ENCODE assay signal across 1 cellular context in the genomic region with DNA sequence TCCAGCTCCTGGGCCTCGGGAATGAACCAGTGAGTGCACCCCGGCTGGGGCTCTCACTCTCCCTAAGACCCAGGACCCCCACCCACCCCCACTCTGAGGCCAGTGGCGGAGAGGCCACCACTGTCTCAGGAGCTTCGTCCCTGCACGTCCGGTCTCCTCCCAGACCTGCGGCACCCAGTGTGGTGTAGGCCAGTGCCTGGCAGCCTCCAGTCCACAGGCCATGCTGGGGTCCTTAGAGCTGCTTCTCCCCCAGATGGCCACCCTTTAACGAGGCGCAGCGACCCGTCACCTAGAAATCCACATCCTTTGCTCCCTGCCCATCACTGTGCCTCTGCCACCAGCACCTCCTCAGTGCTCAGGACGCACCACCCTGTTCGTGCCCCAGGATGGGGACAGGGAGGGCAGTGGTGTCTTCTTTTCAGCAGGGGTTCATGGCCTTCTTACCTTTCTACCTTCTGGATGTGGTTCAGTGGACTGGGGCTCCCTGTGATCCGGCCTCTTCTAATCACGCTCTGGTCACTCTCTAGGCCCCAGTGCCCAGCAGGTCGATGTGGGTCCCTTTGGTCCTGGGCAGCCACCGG.
TF ChIP-seq lines count a peak whose summit lies in the region.

No MANE protein-coding gene starts in this region.

TF ChIP-seq in K562, 482 proteins besides CTCF, POLR2A, EP300 and RAD21 (continued from another document):
- TF ChIP-seq, protein P1, sequence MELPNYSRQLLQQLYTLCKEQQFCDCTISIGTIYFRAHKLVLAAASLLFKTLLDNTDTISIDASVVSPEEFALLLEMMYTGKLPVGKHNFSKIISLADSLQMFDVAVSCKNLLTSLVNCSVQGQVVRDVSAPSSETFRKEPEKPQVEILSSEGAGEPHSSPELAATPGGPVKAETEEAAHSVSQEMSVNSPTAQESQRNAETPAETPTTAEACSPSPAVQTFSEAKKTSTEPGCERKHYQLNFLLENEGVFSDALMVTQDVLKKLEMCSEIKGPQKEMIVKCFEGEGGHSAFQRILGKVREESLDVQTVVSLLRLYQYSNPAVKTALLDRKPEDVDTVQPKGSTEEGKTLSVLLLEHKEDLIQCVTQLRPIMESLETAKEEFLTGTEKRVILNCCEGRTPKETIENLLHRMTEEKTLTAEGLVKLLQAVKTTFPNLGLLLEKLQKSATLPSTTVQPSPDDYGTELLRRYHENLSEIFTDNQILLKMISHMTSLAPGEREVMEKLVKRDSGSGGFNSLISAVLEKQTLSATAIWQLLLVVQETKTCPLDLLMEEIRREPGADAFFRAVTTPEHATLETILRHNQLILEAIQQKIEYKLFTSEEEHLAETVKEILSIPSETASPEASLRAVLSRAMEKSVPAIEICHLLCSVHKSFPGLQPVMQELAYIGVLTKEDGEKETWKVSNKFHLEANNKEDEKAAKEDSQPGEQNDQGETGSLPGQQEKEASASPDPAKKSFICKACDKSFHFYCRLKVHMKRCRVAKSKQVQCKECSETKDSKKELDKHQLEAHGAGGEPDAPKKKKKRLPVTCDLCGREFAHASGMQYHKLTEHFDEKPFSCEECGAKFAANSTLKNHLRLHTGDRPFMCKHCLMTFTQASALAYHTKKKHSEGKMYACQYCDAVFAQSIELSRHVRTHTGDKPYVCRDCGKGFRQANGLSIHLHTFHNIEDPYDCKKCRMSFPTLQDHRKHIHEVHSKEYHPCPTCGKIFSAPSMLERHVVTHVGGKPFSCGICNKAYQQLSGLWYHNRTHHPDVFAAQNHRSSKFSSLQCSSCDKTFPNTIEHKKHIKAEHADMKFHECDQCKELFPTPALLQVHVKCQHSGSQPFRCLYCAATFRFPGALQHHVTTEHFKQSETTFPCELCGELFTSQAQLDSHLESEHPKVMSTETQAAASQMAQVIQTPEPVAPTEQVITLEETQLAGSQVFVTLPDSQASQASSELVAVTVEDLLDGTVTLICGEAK (IDR thresholded peaks at IDR 0.05): no peak
- TF ChIP-seq, protein P1 (CRISPR knock-in tag; IDR thresholded peaks at IDR 0.05): no peak
- TF ChIP-seq ZNF584 (CRISPR knock-in tag; IDR thresholded peaks at IDR 0.05; ENCODE audit: low read depth): peak; percentile 83
- no peak for TF ChIP-seq CREBBP (IDR thresholded peaks at IDR 0.05; ENCODE audit: low read depth, low read length)
- TF ChIP-seq SREBF2 (CRISPR knock-in tag; IDR thresholded peaks at IDR 0.05): no peak
- peak; percentile 48; the same call in 1 of the 2 replicates for TF ChIP-seq RBFOX2 (IDR thresholded peaks at IDR 0.05; ENCODE audit: low read depth, low read length)
- TF ChIP-seq, protein P2, sequence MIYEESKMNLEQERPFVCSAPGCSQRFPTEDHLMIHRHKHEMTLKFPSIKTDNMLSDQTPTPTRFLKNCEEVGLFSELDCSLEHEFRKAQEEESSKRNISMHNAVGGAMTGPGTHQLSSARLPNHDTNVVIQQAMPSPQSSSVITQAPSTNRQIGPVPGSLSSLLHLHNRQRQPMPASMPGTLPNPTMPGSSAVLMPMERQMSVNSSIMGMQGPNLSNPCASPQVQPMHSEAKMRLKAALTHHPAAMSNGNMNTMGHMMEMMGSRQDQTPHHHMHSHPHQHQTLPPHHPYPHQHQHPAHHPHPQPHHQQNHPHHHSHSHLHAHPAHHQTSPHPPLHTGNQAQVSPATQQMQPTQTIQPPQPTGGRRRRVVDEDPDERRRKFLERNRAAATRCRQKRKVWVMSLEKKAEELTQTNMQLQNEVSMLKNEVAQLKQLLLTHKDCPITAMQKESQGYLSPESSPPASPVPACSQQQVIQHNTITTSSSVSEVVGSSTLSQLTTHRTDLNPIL (CRISPR knock-in tag; IDR thresholded peaks at IDR 0.05): 0 out of 2 replicates have a peak, but pooled peaks have one; percentile 17
- TF ChIP-seq ETV1 (tag; conservative IDR thresholded peaks at IDR 0.05; ENCODE audit: low read depth): 0 out of 2 replicates have a peak, but pooled peaks have one; percentile 1
- TF ChIP-seq DIDO1 (tag; IDR thresholded peaks at IDR 0.05; ENCODE audit: low read depth): no peak
- TF ChIP-seq ZNF76 (CRISPR knock-in tag; IDR thresholded peaks at IDR 0.05; ENCODE audit: borderline replicate concordance): no peak
- TF ChIP-seq ZNF589 (CRISPR knock-in tag; IDR thresholded peaks at IDR 0.05; ENCODE audit: low read depth): 0 out of 2 replicates have a peak, but pooled peaks have one; percentile 5
- TF ChIP-seq POLR2G (IDR thresholded peaks at IDR 0.05; ENCODE audit: low read depth, low read length): peak; percentile 56; the same call in 1 of the 2 replicates
